In the genomic region with DNA sequence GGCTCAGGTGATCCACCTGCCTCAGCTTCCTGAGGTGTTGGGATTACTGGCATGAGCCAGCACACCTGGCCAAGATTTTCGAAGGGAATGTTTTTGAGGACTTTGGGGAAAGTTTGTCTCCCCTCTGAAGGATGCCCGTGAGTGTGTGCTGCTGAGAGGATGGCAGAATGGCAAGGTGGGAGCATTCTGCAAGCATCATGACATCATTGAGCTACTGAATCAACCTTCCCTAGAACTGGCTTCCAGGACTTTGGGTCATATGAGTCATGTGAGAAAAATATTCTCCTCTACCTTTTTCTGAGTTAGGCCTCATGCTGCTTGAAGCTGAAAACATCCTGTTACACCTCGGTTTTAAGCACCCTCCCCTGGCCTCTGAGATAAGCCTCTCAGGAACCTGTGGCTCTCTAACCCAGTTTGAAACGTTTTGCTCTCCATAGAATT, we compare ENCODE assay signal across 8 cellular contexts. TPM values are rescaled to one million over a fixed set of nuclear protein-coding genes. Genes with fewer than 3 reads are reported as not detected.
DNase-seq lines count a peak whose midpoint lies in the region; ATAC-seq and TF ChIP-seq lines count a peak whose summit lies in the region.

No MANE protein-coding gene starts in this region.

- peaks cover 11% of the 10 kb centered on the region for H4K20me1 ChIP-seq in neural progenitor cell (ENCODE audit: low read depth)

- H3K4me1 ChIP-seq in neural progenitor cell: peaks cover 29% of the 10 kb centered on the region

- no peak overlapping the region for H3K9ac ChIP-seq in neural progenitor cell

- peak; percentile 53 for DNase-seq in A172 (ENCODE audit: low spot score)
- DNase-seq in T-helper 17 cell: peak in 1 of 3 donors; percentile 20
- DNase-seq in dermis blood vessel endothelial cell: peak; percentile 57
- DNase-seq in stimulated activated CD4-positive, alpha-beta T cell treated with anti-CD3 and anti-CD28 coated beads, Interleukin-4, amount 100 ng/mL, for 4 hours: peak; percentile 25 to 65
- DNase-seq in nephron progenitor cell: no peak
- no peak for DNase-seq in OCI-M1 (lab: John Stamatoyannopoulos, UW)
- no peak for DNase-seq in neural progenitor cell (ENCODE audit: low spot score)

- peaks cover 6% of the 10 kb centered on the region for H3K36me3 Mint-ChIP-seq in T-helper 17 cell (ENCODE audit: low read depth)
- H3K36me3 Mint-ChIP-seq in nephron progenitor cell (ENCODE audit: low read depth): peaks cover 27% of the 10 kb centered on the region
- H3K36me3 Mint-ChIP-seq in neural progenitor cell: peaks cover 3% of the 10 kb centered on the region

- no peak for TF ChIP-seq CTCF in nephron progenitor cell (IDR thresholded peaks at IDR 0.05)
- no peak for TF ChIP-seq CTCF in neural progenitor cell (IDR thresholded peaks at IDR 0.05)

- H3F3A ChIP-seq in neural progenitor cell (ENCODE audit: low read depth): peaks cover 10% of the 10 kb centered on the region

- no peaks in the 10 kb centered on the region for H3K9me3 ChIP-seq in T-helper 17 cell (ENCODE audit: control insufficient read depth, low read length, poor library complexity, severe bottlenecking)
- H3K9me3 ChIP-seq in neural progenitor cell (ENCODE audit: low read depth): no peaks in the 10 kb centered on the region

- H3K27me3 Mint-ChIP-seq in T-helper 17 cell (no peaks in the 10 kb centered on the region), nephron progenitor cell (ENCODE audit: low read depth, poor library complexity) (no peaks in the 10 kb centered on the region), neural progenitor cell (ENCODE audit: insufficient read depth, low read depth) (peaks cover 8% of the 10 kb centered on the region)

- peak overlapping the region; percentile 99 for H3K27ac Mint-ChIP-seq in T-helper 17 cell
- H3K27ac Mint-ChIP-seq in nephron progenitor cell: no peak overlapping the region
- no peak overlapping the region for H3K27ac Mint-ChIP-seq in neural progenitor cell

- peaks cover 9% of the 10 kb centered on the region for H3K79me2 ChIP-seq in neural progenitor cell (ENCODE audit: low read depth)

- no peak overlapping the region for H2AFZ ChIP-seq in neural progenitor cell (replicated peaks)

- H3K4me2 ChIP-seq in neural progenitor cell: no peak overlapping the region

- no peak overlapping the region for H3K4me3 ChIP-seq in neural progenitor cell

- peaks cover 68% of the 10 kb centered on the region for H3K4me1 Mint-ChIP-seq in T-helper 17 cell
- peaks cover 37% of the 10 kb centered on the region for H3K4me1 Mint-ChIP-seq in nephron progenitor cell
- peaks cover 38% of the 10 kb centered on the region for H3K4me1 Mint-ChIP-seq in neural progenitor cell

- ATAC-seq in GM21447 (IDR thresholded peaks at IDR 0.05; ENCODE audit: unreplicated experiment): peak; percentile 48
- ATAC-seq in T-helper 17 cell: peak; percentile 86

- H3K4me3 Mint-ChIP-seq in T-helper 17 cell (peak overlapping the region; percentile 79), nephron progenitor cell (no peak overlapping the region), neural progenitor cell (no peak overlapping the region)

- no peaks in the 10 kb centered on the region for H3K27me3 ChIP-seq in neural progenitor cell

- no peaks in the 10 kb centered on the region for H3K9me3 Mint-ChIP-seq in nephron progenitor cell
- no peaks in the 10 kb centered on the region for H3K9me3 Mint-ChIP-seq in neural progenitor cell

- H3K36me3 ChIP-seq in neural progenitor cell: no peaks in the 10 kb centered on the region

- H3K27ac ChIP-seq in neural progenitor cell: no peak overlapping the region

RNA-seq across cellular contexts. Expression of a gene that starts 31.0 kb away (rescaled TPM):
- 8.6 and 9.0 TPM in 2 replicates for total RNA-seq in A172 (2014; rRNA removed; shearing (Covaris generic))
- 10 to 100 TPM; 83.8 to 92.7 TPM for total RNA-seq in T-helper 17 cell
- 16.2 and 25.3 TPM in 2 replicates for total RNA-seq in dermis blood vessel endothelial cell
- 13.7 and 14.8 TPM in 2 replicates for total RNA-seq in neural progenitor cell (ENCODE audit: low replicate concordance)

Comparison
In these comparisons a context has a peak if more than half of its experiments do, and no peak if none do; other contexts are left out.
1. DNase-seq: peak in A172 (single experiment), dermis blood vessel endothelial cell (single experiment) and stimulated activated CD4-positive, alpha-beta T cell treated with anti-CD3 and anti-CD28 coated beads, Interleukin-4, amount 100 ng/mL, for 4 hours (2 of 2); none in nephron progenitor cell (single experiment), OCI-M1 (single experiment) and neural progenitor cell (single experiment).